Comparison of ENCODE assay signal across 5 cellular contexts in the genomic region with DNA sequence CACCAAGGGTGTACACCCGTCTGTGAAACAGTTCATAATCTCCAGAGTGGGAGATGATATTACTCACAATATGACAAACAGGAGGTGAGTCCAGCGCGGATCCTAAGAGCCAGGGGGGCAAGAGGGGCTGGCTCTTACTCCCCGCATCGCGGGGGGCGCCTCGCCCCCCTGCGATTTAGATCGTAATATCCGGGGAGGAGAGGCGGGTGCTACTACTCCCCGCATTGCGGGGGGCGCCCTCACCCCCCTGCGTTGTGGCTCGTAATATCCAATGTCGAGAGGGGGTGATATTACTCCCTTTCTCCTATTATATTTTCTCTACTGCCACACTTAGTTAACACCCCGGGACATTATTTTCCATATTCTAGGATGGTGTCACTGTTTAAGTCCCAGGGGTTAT.
"Had no signal": no experiment of that assay in that cellular context is flagged by ENCODE, and none has a peak within 500 bp of the region (broad histone marks: within the 10 kb centered on the region; RNA-seq: fewer than 3 reads in every experiment).

No MANE protein-coding gene starts in this region.

- H3K4me3 ChIP-seq: K562 had no signal

- H3K27ac ChIP-seq: HL-60 had no signal

- ATAC-seq: HepG2, K562 had no signal

- DNase-seq: IMR-90, KG1 had no signal
